In the genomic region with DNA sequence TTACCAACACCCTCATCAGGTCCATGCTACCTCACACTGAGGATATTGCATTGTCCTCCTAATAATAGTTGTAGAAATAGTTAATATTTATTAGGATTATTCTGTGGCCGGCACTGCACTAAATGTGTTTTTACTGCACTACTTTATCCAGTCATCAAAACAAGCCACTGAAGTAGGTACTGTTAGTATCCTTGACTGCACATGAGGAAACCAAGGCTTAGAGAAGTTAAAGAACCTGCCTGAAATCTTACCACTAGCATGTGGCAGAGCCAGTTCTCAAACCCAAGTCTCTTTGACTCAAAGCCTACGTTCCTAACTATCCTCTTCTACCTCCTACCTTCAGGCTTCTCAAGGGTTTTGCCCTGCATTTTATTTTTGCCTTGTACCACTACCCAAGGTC, we compare ENCODE assay signal across 1 cellular context.
TF ChIP-seq lines count a peak whose summit lies in the region.

No MANE protein-coding gene starts in this region.

TF ChIP-seq in GM23338, 12 proteins besides CTCF, POLR2A, EP300 and RAD21 (continued from another document):
- TF ChIP-seq, protein P1, sequence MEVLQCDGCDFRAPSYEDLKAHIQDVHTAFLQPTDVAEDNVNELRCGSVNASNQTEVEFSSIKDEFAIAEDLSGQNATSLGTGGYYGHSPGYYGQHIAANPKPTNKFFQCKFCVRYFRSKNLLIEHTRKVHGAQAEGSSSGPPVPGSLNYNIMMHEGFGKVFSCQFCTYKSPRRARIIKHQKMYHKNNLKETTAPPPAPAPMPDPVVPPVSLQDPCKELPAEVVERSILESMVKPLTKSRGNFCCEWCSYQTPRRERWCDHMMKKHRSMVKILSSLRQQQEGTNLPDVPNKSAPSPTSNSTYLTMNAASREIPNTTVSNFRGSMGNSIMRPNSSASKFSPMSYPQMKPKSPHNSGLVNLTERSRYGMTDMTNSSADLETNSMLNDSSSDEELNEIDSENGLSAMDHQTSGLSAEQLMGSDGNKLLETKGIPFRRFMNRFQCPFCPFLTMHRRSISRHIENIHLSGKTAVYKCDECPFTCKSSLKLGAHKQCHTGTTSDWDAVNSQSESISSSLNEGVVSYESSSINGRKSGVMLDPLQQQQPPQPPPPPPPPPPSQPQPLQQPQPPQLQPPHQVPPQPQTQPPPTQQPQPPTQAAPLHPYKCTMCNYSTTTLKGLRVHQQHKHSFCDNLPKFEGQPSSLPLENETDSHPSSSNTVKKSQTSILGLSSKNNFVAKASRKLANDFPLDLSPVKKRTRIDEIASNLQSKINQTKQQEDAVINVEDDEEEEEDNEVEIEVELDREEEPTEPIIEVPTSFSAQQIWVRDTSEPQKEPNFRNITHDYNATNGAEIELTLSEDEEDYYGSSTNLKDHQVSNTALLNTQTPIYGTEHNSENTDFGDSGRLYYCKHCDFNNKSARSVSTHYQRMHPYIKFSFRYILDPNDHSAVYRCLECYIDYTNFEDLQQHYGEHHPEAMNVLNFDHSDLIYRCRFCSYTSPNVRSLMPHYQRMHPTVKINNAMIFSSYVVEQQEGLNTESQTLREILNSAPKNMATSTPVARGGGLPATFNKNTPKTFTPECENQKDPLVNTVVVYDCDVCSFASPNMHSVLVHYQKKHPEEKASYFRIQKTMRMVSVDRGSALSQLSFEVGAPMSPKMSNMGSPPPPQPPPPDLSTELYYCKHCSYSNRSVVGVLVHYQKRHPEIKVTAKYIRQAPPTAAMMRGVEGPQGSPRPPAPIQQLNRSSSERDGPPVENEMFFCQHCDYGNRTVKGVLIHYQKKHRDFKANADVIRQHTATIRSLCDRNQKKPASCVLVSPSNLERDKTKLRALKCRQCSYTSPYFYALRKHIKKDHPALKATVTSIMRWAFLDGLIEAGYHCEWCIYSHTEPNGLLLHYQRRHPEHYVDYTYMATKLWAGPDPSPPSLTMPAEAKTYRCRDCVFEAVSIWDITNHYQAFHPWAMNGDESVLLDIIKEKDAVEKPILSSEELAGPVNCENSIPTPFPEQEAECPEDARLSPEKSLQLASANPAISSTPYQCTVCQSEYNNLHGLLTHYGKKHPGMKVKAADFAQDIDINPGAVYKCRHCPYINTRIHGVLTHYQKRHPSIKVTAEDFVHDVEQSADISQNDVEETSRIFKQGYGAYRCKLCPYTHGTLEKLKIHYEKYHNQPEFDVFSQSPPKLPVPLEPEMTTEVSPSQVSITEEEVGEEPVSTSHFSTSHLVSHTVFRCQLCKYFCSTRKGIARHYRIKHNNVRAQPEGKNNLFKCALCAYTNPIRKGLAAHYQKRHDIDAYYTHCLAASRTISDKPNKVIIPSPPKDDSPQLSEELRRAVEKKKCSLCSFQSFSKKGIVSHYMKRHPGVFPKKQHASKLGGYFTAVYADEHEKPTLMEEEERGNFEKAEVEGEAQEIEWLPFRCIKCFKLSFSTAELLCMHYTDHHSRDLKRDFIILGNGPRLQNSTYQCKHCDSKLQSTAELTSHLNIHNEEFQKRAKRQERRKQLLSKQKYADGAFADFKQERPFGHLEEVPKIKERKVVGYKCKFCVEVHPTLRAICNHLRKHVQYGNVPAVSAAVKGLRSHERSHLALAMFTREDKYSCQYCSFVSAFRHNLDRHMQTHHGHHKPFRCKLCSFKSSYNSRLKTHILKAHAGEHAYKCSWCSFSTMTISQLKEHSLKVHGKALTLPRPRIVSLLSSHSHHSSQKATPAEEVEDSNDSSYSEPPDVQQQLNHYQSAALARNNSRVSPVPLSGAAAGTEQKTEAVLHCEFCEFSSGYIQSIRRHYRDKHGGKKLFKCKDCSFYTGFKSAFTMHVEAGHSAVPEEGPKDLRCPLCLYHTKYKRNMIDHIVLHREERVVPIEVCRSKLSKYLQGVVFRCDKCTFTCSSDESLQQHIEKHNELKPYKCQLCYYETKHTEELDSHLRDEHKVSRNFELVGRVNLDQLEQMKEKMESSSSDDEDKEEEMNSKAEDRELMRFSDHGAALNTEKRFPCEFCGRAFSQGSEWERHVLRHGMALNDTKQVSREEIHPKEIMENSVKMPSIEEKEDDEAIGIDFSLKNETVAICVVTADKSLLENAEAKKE (CRISPR knock-in tag; IDR thresholded peaks at IDR 0.05), result no peak
- TF ChIP-seq, protein P2, sequence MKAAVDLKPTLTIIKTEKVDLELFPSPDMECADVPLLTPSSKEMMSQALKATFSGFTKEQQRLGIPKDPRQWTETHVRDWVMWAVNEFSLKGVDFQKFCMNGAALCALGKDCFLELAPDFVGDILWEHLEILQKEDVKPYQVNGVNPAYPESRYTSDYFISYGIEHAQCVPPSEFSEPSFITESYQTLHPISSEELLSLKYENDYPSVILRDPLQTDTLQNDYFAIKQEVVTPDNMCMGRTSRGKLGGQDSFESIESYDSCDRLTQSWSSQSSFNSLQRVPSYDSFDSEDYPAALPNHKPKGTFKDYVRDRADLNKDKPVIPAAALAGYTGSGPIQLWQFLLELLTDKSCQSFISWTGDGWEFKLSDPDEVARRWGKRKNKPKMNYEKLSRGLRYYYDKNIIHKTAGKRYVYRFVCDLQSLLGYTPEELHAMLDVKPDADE (IDR thresholded peaks at IDR 0.05), result no peak
- TF ChIP-seq CREB1 (CRISPR knock-in tag; IDR thresholded peaks at IDR 0.05; ENCODE audit: low read depth) (no peak), ZNF114 (CRISPR knock-in tag; IDR thresholded peaks at IDR 0.05) (no peak), JUNB (IDR thresholded peaks at IDR 0.05; ENCODE audit: unreplicated experiment) (no peak)
- TF ChIP-seq, protein P3, sequence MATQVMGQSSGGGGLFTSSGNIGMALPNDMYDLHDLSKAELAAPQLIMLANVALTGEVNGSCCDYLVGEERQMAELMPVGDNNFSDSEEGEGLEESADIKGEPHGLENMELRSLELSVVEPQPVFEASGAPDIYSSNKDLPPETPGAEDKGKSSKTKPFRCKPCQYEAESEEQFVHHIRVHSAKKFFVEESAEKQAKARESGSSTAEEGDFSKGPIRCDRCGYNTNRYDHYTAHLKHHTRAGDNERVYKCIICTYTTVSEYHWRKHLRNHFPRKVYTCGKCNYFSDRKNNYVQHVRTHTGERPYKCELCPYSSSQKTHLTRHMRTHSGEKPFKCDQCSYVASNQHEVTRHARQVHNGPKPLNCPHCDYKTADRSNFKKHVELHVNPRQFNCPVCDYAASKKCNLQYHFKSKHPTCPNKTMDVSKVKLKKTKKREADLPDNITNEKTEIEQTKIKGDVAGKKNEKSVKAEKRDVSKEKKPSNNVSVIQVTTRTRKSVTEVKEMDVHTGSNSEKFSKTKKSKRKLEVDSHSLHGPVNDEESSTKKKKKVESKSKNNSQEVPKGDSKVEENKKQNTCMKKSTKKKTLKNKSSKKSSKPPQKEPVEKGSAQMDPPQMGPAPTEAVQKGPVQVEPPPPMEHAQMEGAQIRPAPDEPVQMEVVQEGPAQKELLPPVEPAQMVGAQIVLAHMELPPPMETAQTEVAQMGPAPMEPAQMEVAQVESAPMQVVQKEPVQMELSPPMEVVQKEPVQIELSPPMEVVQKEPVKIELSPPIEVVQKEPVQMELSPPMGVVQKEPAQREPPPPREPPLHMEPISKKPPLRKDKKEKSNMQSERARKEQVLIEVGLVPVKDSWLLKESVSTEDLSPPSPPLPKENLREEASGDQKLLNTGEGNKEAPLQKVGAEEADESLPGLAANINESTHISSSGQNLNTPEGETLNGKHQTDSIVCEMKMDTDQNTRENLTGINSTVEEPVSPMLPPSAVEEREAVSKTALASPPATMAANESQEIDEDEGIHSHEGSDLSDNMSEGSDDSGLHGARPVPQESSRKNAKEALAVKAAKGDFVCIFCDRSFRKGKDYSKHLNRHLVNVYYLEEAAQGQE (IDR thresholded peaks at IDR 0.05; ENCODE audit: unreplicated experiment), result no peak
